Comparison of ENCODE assay signal across 21 cellular contexts in the genomic region with DNA sequence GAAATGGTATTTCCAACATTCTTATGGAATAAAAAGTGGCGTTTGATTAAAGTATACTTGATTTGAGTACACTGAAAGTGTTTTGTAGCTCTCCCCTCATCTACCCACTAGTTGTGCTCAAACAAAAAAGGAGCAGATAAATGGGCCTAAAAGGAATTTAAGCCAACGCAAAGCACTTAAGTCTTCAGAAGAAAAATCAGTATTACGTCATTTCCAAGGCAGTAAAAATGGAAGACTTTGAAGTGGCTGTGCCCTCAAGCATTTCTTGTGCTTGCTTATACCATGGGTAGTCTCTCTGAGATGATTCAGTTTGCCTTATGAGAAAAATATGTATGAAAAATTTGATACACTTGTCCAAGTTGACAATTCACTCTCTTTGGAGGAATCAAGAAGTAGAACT.
DNase-seq lines count a peak whose midpoint lies in the region; ATAC-seq and TF ChIP-seq lines count a peak whose summit lies in the region.
"Had no signal": no experiment of that assay in that cellular context is flagged by ENCODE, and none has a peak within 500 bp of the region (broad histone marks: within the 10 kb centered on the region; RNA-seq: fewer than 3 reads in every experiment).

No MANE protein-coding gene starts in this region.

- no peak overlapping the region for H2BK20ac ChIP-seq in H9 (ENCODE audit: low read depth, low read length, poor library complexity, severe bottlenecking)

- peaks cover 17% of the 10 kb centered on the region for H3K4me1 Mint-ChIP-seq in mesothelial cell of epicardium
- no peaks in the 10 kb centered on the region for H3K4me1 Mint-ChIP-seq in H9

- no peak overlapping the region for H4K91ac ChIP-seq in H9 (ENCODE audit: insufficient read length, low read depth, low read length)

- H2BK12ac ChIP-seq in H9 (ENCODE audit: insufficient read length, low read depth, low read length) = no peak overlapping the region

- H2BK15ac ChIP-seq in H9 (ENCODE audit: low read depth, low read length) = no peak overlapping the region

- no peak overlapping the region for H3K23ac ChIP-seq in H9 (ENCODE audit: insufficient read length, low read depth, low read length)

- H2AFZ ChIP-seq in H9 (ENCODE audit: low read length) = no peak overlapping the region

- no peak overlapping the region for H3K56ac ChIP-seq in H9 (ENCODE audit: insufficient read length, low read depth, low read length)

- H3K27me3 ChIP-seq in H9 (ENCODE audit: insufficient read depth, low read length) = no peaks in the 10 kb centered on the region
- H3K27me3 ChIP-seq: heart right ventricle, SJCRH30 had no signal

- H3K14ac ChIP-seq in H9 (ENCODE audit: insufficient read depth, low read length) = no peak overlapping the region

- H3K27ac ChIP-seq in H9 (ENCODE audit: insufficient read length, low read depth, low read length) = no peak overlapping the region
- H3K27ac ChIP-seq: heart right ventricle, SJCRH30 had no signal

- H3K79me1 ChIP-seq in H9 (ENCODE audit: insufficient read depth, low read depth, low read length, poor library complexity, severe bottlenecking) = no peaks in the 10 kb centered on the region

- no peak for TF ChIP-seq CTCF in AG10803 (conservative IDR thresholded peaks at IDR 0.05; ENCODE audit: low read length)
- no peak for TF ChIP-seq CTCF in HFF-Myc (IDR thresholded peaks at IDR 0.05; ENCODE audit: low read depth, low read length, missing control alignments)
- no peak for TF ChIP-seq CTCF in epithelial cell of esophagus (IDR thresholded peaks at IDR 0.05; ENCODE audit: insufficient read depth, low read depth, low read length, missing control alignments)
- no peak for TF ChIP-seq CTCF in mesothelial cell of epicardium (IDR thresholded peaks at IDR 0.05; ENCODE audit: unreplicated experiment)
- no peak for TF ChIP-seq CTCF in H9 (conservative IDR thresholded peaks at IDR 0.05)

- no peak overlapping the region for H2BK5ac ChIP-seq in H9 (ENCODE audit: insufficient read length, low read length)

- intact Hi-C loops in left ventricle myocardium superior (cut with micrococcal nuclease) = no loop called here

- no peak overlapping the region for H3T11ph ChIP-seq in H9 (ENCODE audit: low read length)

- H3K9me3 Mint-ChIP-seq in mesothelial cell of epicardium (no peaks in the 10 kb centered on the region), H9 (no peaks in the 10 kb centered on the region)
- H3K9me3 Mint-ChIP-seq: stimulated activated naive CD8-positive, alpha-beta T cell treated with anti-CD3 and anti-CD28 coated beads, Interleukin-15, Interleukin-2, amounts not matched to agents 100 ng/mL and 50 ng/mL, for 24 hours had no signal

- ATAC-seq in left ventricle myocardium superior = no peak
- ATAC-seq: activated CD4-positive, CD25-positive, alpha-beta regulatory T cell treated with anti-CD3 and anti-CD28 coated beads, Interleukin-2, amount 50 U/mL, for 24 hours; heart right ventricle had no signal

- H4K20me1 ChIP-seq in H9 (ENCODE audit: control insufficient read depth, insufficient read depth, insufficient read length) = no peaks in the 10 kb centered on the region

- H4K8ac ChIP-seq in H9 (replicated peaks; ENCODE audit: insufficient read length, low read depth, low read length) = no peak overlapping the region

- no peak overlapping the region for H3K4me3 ChIP-seq in AG10803 (ENCODE audit: low read length)
- H3K4me3 ChIP-seq in HFF-Myc (replicated peaks; ENCODE audit: low read depth, low read length) = no peak overlapping the region
- H3K4me3 ChIP-seq in epithelial cell of esophagus (ENCODE audit: low read length) = no peak overlapping the region
- H3K4me3 ChIP-seq: heart right ventricle, SJCRH30 had no signal

- DNase-seq in AG10803 (ENCODE audit: low read depth) = peak; percentile 77
- DNase-seq in HFF-Myc (ENCODE audit: extremely low read depth, low read depth) = peak; percentile 39
- peak; percentile 83 for DNase-seq in epithelial cell of esophagus (ENCODE audit: low read depth)
- DNase-seq in mesothelial cell of epicardium (ENCODE audit: low spot score in 2 of 2, unreplicated experiment in 2 of 2) = no peak
- no peak for DNase-seq in left ventricle myocardium superior
- DNase-seq in T-helper 2 cell = no peak
- no peak for DNase-seq in D341Med (ENCODE audit: low spot score)
- DNase-seq in H9 = no peak
- DNase-seq: activated gamma-delta T cell, aorta, heart right ventricle, KG1, NCI-H1092, NCI-H2081 treated with DMSO at 0.1 percent for 48 hours, NCI-H526 treated with DMSO at 0.1 percent for 48 hours, T-helper 9 cell had no signal

- H3K4me2 ChIP-seq in H9 (ENCODE audit: insufficient read depth, insufficient read length, low read length) = no peak overlapping the region

- H3K79me2 ChIP-seq in H9 (ENCODE audit: insufficient read depth, low read length) = no peaks in the 10 kb centered on the region

- H3K27me3 Mint-ChIP-seq in mesothelial cell of epicardium (ENCODE audit: low read depth) (no peaks in the 10 kb centered on the region), H9 (ENCODE audit: low read depth) (no peaks in the 10 kb centered on the region)
- H3K27me3 Mint-ChIP-seq: stimulated activated naive CD8-positive, alpha-beta T cell treated with anti-CD3 and anti-CD28 coated beads, Interleukin-15, Interleukin-2, amounts not matched to agents 100 ng/mL and 50 ng/mL, for 24 hours had no signal

- no peak overlapping the region for H3K18ac ChIP-seq in H9 (ENCODE audit: insufficient read length, low read depth, low read length)

- no peak overlapping the region for H2BK120ac ChIP-seq in H9 (ENCODE audit: low read depth, low read length, poor library complexity, severe bottlenecking)

- no CpG with 5 or more reads among the region's 3 CpGs for WGBS in H9 (ENCODE audit: extremely low coverage, insufficient read length, low lambda C conversion rate)

- H3K23me2 ChIP-seq in H9 (ENCODE audit: insufficient read length, low read depth, low read length, poor library complexity, severe bottlenecking) = no peaks in the 10 kb centered on the region

- no peaks in the 10 kb centered on the region for H3K36me3 Mint-ChIP-seq in mesothelial cell of epicardium
- H3K36me3 Mint-ChIP-seq in H9 (ENCODE audit: insufficient read depth in 1 of 3, low read depth in 3 of 3) = no peaks in the 10 kb centered on the region

- H3K27ac Mint-ChIP-seq in mesothelial cell of epicardium (peak overlapping the region; percentile 65), H9 (no peak overlapping the region)
- H3K27ac Mint-ChIP-seq: stimulated activated naive CD8-positive, alpha-beta T cell treated with anti-CD3 and anti-CD28 coated beads, Interleukin-15, Interleukin-2, amounts not matched to agents 100 ng/mL and 50 ng/mL, for 24 hours had no signal

- H4K5ac ChIP-seq in H9 (ENCODE audit: insufficient read length, low read depth, low read length) = no peak overlapping the region

- H2AK5ac ChIP-seq in H9 (ENCODE audit: insufficient read length, low read length) = no peak overlapping the region

- no peak overlapping the region for H3K9ac ChIP-seq in H9 (ENCODE audit: extremely low read depth, insufficient read length, low read length)

- H3K4me1 ChIP-seq in H9 (ENCODE audit: insufficient read depth, low read length) = no peaks in the 10 kb centered on the region
- H3K4me1 ChIP-seq: heart right ventricle, SJCRH30 had no signal

- H3K4me3 Mint-ChIP-seq in mesothelial cell of epicardium (no peak overlapping the region), H9 (no peak overlapping the region)
- H3K4me3 Mint-ChIP-seq: neural crest cell; stimulated activated naive CD8-positive, alpha-beta T cell treated with anti-CD3 and anti-CD28 coated beads, Interleukin-15, Interleukin-2, amounts not matched to agents 100 ng/mL and 50 ng/mL, for 24 hours had no signal

- H3K9me3 ChIP-seq in H9 (ENCODE audit: control insufficient read depth, low read depth, low read length) = no peaks in the 10 kb centered on the region
- H3K9me3 ChIP-seq: Caco-2, SJCRH30 had no signal

- H3K4ac ChIP-seq in H9 (ENCODE audit: low read depth, low read length) = no peak overlapping the region

Comparison
In these comparisons a context has a peak if more than half of its experiments do, and no peak if none do; other contexts are left out.
1. DNase-seq: peak in AG10803 (single experiment), HFF-Myc (single experiment) and epithelial cell of esophagus (single experiment); none in mesothelial cell of epicardium (0 of 2), left ventricle myocardium superior (single experiment), T-helper 2 cell (0 of 5), D341Med (single experiment) and H9 (single experiment).